ENCODE assay signal across 21 cellular contexts in the genomic region with DNA sequence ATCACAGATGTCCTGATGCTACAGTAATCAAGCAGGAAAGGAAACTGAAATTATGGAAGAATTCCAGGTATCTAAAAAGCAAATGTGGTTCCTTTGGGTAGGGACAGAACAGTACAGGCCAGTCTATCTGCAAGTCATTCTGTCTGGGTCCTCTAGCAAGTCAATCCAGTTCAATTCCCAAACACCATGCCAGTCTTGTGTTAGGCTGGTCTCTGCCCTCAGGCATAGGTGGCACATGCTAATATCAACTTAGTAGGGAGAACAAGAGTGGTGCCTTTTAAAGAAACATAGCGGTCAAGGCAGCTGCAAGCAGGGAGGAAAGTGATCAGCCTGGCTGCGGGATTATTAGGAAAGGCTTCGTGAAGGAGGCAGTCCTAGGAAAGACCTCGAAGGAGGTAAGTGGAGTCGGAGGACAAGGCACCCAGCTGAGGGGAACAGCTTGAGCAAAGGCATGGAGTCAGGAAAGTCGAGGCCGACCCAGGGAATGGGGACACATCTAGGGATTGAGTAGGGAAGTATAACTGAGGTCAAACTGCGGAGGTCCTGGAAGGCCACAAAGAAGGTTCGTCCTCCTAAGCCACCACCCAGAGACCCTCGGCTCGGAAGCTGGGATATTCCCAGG. TPM values are rescaled to one million over a fixed set of nuclear protein-coding genes. Genes with fewer than 3 reads are reported as not detected.
"Had no signal": no experiment of that assay in that cellular context is flagged by ENCODE, and none has a peak within 500 bp of the region (broad histone marks: within the 10 kb centered on the region; RNA-seq: fewer than 3 reads in every experiment).

No MANE protein-coding gene starts in this region.

- H3K27ac ChIP-seq: brain microvascular endothelial cell, coronary artery, right atrium auricular region, uterus had no signal

- H3K4me3 Mint-ChIP-seq: activated B cell treated with CpG ODN at 0.5 μM for 24 hours; activated CD4-positive, alpha-beta memory T cell treated with anti-CD3 and anti-CD28 coated beads for 36 hours; activated CD8-positive, alpha-beta memory T cell treated with anti-CD3 and anti-CD28 coated beads, Interleukin-2, amount 10 ng/mL, durations not matched to agents 7 days and 5 days; central memory CD8-positive, alpha-beta T cell; nephron progenitor cell had no signal

- H3K4me3 ChIP-seq: coronary artery, esophagus squamous epithelium, lung, right atrium auricular region, uterus had no signal

- ATAC-seq: activated CD8-positive, alpha-beta memory T cell treated with anti-CD3 and anti-CD28 coated beads, Interleukin-2, amount 10 ng/mL, durations not matched to agents 7 days and 5 days had no signal

- H3K36me3 Mint-ChIP-seq: activated CD4-positive, alpha-beta memory T cell treated with anti-CD3 and anti-CD28 coated beads for 36 hours; activated CD8-positive, alpha-beta memory T cell treated with anti-CD3 and anti-CD28 coated beads, Interleukin-2, amount 10 ng/mL, durations not matched to agents 7 days and 5 days had no signal

- H3K27me3 ChIP-seq: right atrium auricular region had no signal

- H3K36me3 ChIP-seq: brain microvascular endothelial cell, esophagus squamous epithelium, right atrium auricular region, uterus had no signal

- H3K27ac Mint-ChIP-seq: activated B cell treated with CpG ODN at 0.5 μM for 24 hours; activated CD4-positive, alpha-beta memory T cell treated with anti-CD3 and anti-CD28 coated beads for 36 hours; activated CD8-positive, alpha-beta memory T cell treated with anti-CD3 and anti-CD28 coated beads, Interleukin-2, amount 10 ng/mL, durations not matched to agents 7 days and 5 days; nephron progenitor cell; progenitor cell of endocrine pancreas had no signal

- DNase-seq: activated B cell treated with CpG ODN at 0.5 μM for 24 hours; activated CD4-positive, alpha-beta memory T cell treated with anti-CD3 and anti-CD28 coated beads for 36 hours; activated CD4-positive, alpha-beta T cell treated with anti-CD3 and anti-CD28 coated beads for 4 hours; activated CD8-positive, alpha-beta memory T cell treated with anti-CD3 and anti-CD28 coated beads, Interleukin-2, amount 10 ng/mL, durations not matched to agents 7 days and 5 days; activated naive CD4-positive, alpha-beta T cell; brain microvascular endothelial cell; esophagus squamous epithelium; midbrain; nephron progenitor cell; occipital lobe; stimulated activated CD4-positive, alpha-beta T cell treated with anti-CD3 and anti-CD28 coated beads, Interleukin-15, amount 100 ng/mL, for 24 hours; stimulated activated CD4-positive, alpha-beta T cell treated with anti-CD3 and anti-CD28 coated beads, Interleukin-4, amount 100 ng/mL, for 24 hours; stimulated activated naive CD4-positive, alpha-beta T cell; T-helper 1 cell; T-helper 9 cell; uterus had no signal

- H3K9me3 Mint-ChIP-seq: activated B cell treated with CpG ODN at 0.5 μM for 24 hours; activated CD4-positive, alpha-beta memory T cell treated with anti-CD3 and anti-CD28 coated beads for 36 hours; central memory CD8-positive, alpha-beta T cell; nephron progenitor cell had no signal

- H3K4me1 Mint-ChIP-seq: activated B cell treated with CpG ODN at 0.5 μM for 24 hours; activated CD8-positive, alpha-beta memory T cell treated with anti-CD3 and anti-CD28 coated beads, Interleukin-2, amount 10 ng/mL, durations not matched to agents 7 days and 5 days; central memory CD8-positive, alpha-beta T cell had no signal

- H3K9me3 ChIP-seq: esophagus squamous epithelium, right atrium auricular region, uterus had no signal

RNA-seq across cellular contexts. Expression of a gene that starts 3.8 kb away (rescaled TPM):
- total RNA-seq: activated B cell treated with CpG ODN at 0.5 μM for 24 hours; activated CD4-positive, alpha-beta memory T cell treated with anti-CD3 and anti-CD28 coated beads for 36 hours; activated CD8-positive, alpha-beta memory T cell treated with anti-CD3 and anti-CD28 coated beads, Interleukin-2, amount 10 ng/mL, durations not matched to agents 7 days and 5 days; occipital lobe had no signal

RNA-seq across cellular contexts. Expression of a gene that starts 35.2 kb away (rescaled TPM):
- total RNA-seq: activated B cell treated with CpG ODN at 0.5 μM for 24 hours had no signal
